In the genomic region with DNA sequence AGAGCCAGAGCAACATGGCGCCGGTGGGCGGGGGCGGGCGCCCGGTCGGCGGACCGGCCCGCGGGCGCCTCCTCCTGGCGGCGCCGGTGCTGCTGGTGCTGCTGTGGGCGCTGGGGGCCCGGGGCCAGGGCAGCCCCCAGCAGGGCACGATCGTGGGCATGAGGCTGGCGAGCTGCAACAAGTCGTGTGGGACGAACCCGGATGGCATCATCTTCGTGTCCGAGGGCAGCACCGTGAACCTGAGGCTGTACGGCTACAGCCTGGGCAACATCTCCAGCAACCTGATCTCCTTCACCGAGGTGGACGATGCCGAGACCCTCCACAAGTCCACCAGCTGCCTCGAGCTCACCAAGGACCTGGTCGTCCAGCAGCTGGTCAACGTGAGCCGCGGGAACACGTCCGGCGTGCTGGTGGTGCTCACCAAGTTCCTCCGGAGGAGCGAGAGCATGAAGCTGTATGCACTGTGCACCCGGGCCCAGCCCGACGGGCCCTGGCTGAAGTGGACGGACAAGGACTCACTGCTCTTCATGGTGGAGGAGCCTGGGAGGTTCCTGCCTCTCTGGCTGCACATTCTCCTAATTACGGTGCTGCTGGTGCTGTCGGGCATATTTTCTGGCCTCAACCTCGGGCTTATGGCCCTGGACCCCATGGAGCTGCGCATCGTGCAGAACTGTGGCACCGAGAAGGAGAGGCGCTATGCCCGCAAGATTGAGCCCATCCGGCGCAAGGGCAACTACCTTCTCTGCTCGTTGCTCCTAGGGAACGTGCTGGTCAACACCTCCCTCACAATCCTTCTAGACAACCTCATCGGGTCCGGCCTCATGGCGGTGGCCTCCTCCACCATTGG, we compare ENCODE assay signal across 1 cellular context.
A peak's percentile ranks its signal among the peaks of the same experiment; 100 is the strongest.
TF ChIP-seq lines count a peak whose summit lies in the region.

No MANE protein-coding gene starts in this region.

TF ChIP-seq in H1, 55 proteins besides CTCF, POLR2A, EP300 and RAD21:
- TF ChIP-seq CTBP2 (IDR thresholded peaks at IDR 0.05; ENCODE audit: borderline replicate concordance, insufficient read depth, insufficient read length, low read length) (no peak), CBX5 (IDR thresholded peaks at IDR 0.05; ENCODE audit: low read depth, low read length) (no peak), RNF2 (IDR thresholded peaks at IDR 0.05; ENCODE audit: borderline replicate concordance, low read depth, low read length, missing control alignments, poor library complexity, severe bottlenecking) (no peak), CREB1 (IDR thresholded peaks at IDR 0.05) (no peak), MAFK (IDR thresholded peaks at IDR 0.05; ENCODE audit: low read depth, low read length) (no peak), KDM1A (IDR thresholded peaks at IDR 0.05; ENCODE audit: borderline replicate concordance, low read length) (no peak), EGR1 (IDR thresholded peaks at IDR 0.05; ENCODE audit: borderline replicate concordance, low read depth, low read length) (peak; percentile 73; the same call in 1 of the 2 replicates), TEAD4 (IDR thresholded peaks at IDR 0.05; ENCODE audit: low read depth, low read length) (no peak), KDM5A (IDR thresholded peaks at IDR 0.05; ENCODE audit: low read length) (no peak), SAP30 (IDR thresholded peaks at IDR 0.05; ENCODE audit: insufficient read depth, insufficient replicate concordance, low read length) (no peak), CHD2 (IDR thresholded peaks at IDR 0.05; ENCODE audit: low read length) (no peak), CEBPB (IDR thresholded peaks at IDR 0.05; ENCODE audit: low read depth, low read length) (no peak), SIX5 (IDR thresholded peaks at IDR 0.05; ENCODE audit: low read depth, low read length) (no peak), BACH1 (IDR thresholded peaks at IDR 0.05; ENCODE audit: low read length) (no peak), HDAC2 (IDR thresholded peaks at IDR 0.05; ENCODE audit: borderline replicate concordance in 1 of 2, low read depth in 2 of 2, low read length in 2 of 2) (no peak), FOSL1 (IDR thresholded peaks at IDR 0.05; ENCODE audit: insufficient read depth, low read depth, low read length) (no peak), CHD1 (IDR thresholded peaks at IDR 0.05; ENCODE audit: low read depth, low read length) (no peak), CBX8 (IDR thresholded peaks at IDR 0.05; ENCODE audit: borderline replicate concordance, low read depth, low read length) (no peak), SP1 (IDR thresholded peaks at IDR 0.05; ENCODE audit: low read depth, low read length) (no peak), SIRT6 (IDR thresholded peaks at IDR 0.05; ENCODE audit: low read length) (no peak), RXRA (IDR thresholded peaks at IDR 0.05; ENCODE audit: insufficient read depth, low read depth, low read length) (no peak), JUND (IDR thresholded peaks at IDR 0.05; ENCODE audit: low read length) (no peak), ASH2L (IDR thresholded peaks at IDR 0.05; ENCODE audit: low read length) (no peak), PHF8 (conservative IDR thresholded peaks at IDR 0.05; ENCODE audit: low read depth, low read length) (0 out of 2 replicates have a peak, but pooled peaks have one; percentile 4), HDAC6 (IDR thresholded peaks at IDR 0.05; ENCODE audit: low read depth, low read length) (no peak), ZNF274 (IDR thresholded peaks at IDR 0.05; ENCODE audit: borderline replicate concordance, extremely low read depth, low read length) (no peak), BCL11A (IDR thresholded peaks at IDR 0.05; ENCODE audit: low read depth in 2 of 2, low read length in 2 of 2) (no peak), SUZ12 (IDR thresholded peaks at IDR 0.05; ENCODE audit: low read length) (no peak), YY1 (IDR thresholded peaks at IDR 0.05; ENCODE audit: low read depth, low read length) (peak; percentile 87; the same call in 1 of the 2 replicates), CHD7 (IDR thresholded peaks at IDR 0.05; ENCODE audit: insufficient replicate concordance, low read length) (no peak), ATF2 (IDR thresholded peaks at IDR 0.05; ENCODE audit: low read length) (no peak), TCF12 (IDR thresholded peaks at IDR 0.05; ENCODE audit: low read depth, low read length) (no peak), EZH2 (IDR thresholded peaks at IDR 0.05; ENCODE audit: low read depth, low read length, severe bottlenecking) (no peak), SIN3A (conservative IDR thresholded peaks at IDR 0.05 in 1 of 2, IDR thresholded peaks at IDR 0.05 in 1 of 2; ENCODE audit: low read depth in 1 of 2, low read length in 2 of 2) (no peak), NANOG (IDR thresholded peaks at IDR 0.05; ENCODE audit: insufficient read depth, low read depth, low read length, poor library complexity, severe bottlenecking) (no peak), KDM4A (IDR thresholded peaks at IDR 0.05; ENCODE audit: low read depth, low read length, severe bottlenecking) (peak; percentile 58), RFX5 (IDR thresholded peaks at IDR 0.05; ENCODE audit: borderline replicate concordance, low read depth, low read length) (no peak), JUN (IDR thresholded peaks at IDR 0.05; ENCODE audit: low read depth, low read length) (no peak), GTF2F1 (IDR thresholded peaks at IDR 0.05; ENCODE audit: borderline replicate concordance, low read depth, low read length) (no peak)
- TF ChIP-seq, protein P1, sequence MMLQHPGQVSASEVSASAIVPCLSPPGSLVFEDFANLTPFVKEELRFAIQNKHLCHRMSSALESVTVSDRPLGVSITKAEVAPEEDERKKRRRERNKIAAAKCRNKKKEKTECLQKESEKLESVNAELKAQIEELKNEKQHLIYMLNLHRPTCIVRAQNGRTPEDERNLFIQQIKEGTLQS (IDR thresholded peaks at IDR 0.05; ENCODE audit: insufficient read depth, low read depth, low read length): no peak
- TF ChIP-seq, protein P2, sequence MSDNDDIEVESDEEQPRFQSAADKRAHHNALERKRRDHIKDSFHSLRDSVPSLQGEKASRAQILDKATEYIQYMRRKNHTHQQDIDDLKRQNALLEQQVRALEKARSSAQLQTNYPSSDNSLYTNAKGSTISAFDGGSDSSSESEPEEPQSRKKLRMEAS (IDR thresholded peaks at IDR 0.05): peak; percentile 35; the same call in 1 of the 2 replicates
